ENCODE assay signal across 10 cellular contexts in the genomic region with DNA sequence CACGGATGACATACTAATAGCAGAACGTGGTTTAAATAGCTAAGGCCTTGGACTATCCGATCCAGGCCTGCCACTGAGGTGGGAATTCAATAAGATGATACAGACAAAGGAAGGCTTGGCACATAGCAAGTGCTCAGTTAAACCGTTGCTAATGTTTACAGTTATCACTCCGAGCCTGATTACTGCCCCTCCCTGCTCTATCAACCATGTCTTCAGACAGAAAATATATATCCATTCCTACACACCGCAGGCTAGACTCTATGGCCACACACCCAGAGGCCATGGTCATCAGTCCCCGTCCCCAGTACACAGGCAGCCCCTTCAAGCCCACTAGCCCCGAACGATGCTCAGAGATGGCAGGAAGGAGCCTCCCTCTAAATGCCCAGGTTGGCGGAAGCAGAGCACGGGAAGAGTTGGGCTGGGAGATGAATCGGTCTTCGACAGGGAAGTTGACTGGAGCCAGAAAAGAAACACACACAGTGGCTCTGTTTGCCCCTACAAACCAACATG. TPM values are rescaled to one million over a fixed set of nuclear protein-coding genes. Genes with fewer than 3 reads are reported as not detected.
DNase-seq lines count a peak whose midpoint lies in the region; ATAC-seq and TF ChIP-seq lines count a peak whose summit lies in the region.
"Had no signal": no experiment of that assay in that cellular context is flagged by ENCODE, and none has a peak within 500 bp of the region (broad histone marks: within the 10 kb centered on the region; RNA-seq: fewer than 3 reads in every experiment).

No MANE protein-coding gene starts in this region.

- H3K9ac ChIP-seq in PC-3 (ENCODE audit: low read length): peak overlapping the region; percentile 60
- no peak overlapping the region for H3K9ac ChIP-seq in endodermal cell (ENCODE audit: extremely low read depth, low read length, poor library complexity, severe bottlenecking)

- CTCF ChIA-PET in A673 (lab: Charles Lee) (interaction anchor here (0.6 to 1.2 kb wide), 2 partner anchors 18 to 173 kb away, joined by 3 to 4 read pairs; partner anchors contain the start of gene TOR2A), PC-3 (lab: Charles Lee) (interaction anchor here (0.7 to 1.1 kb wide), 3 partner anchors 17 to 27 kb away, joined by 3 to 8 read pairs (median 3); no protein-coding TSS in a partner anchor)

- H3K4me3 ChIP-seq in A673 (ENCODE audit: low read depth, low read length, poor library complexity, severe bottlenecking): no peak overlapping the region
- H3K4me3 ChIP-seq in PC-3 (ENCODE audit: low read length): peak overlapping the region; percentile 25; the same call in 1 of the 2 replicates
- H3K4me3 ChIP-seq in endodermal cell (ENCODE audit: low read length): no peak overlapping the region
- no peak overlapping the region for H3K4me3 ChIP-seq in ovary

- peaks cover 10% of the 10 kb centered on the region for H3K4me1 Mint-ChIP-seq in endodermal cell

- no peaks in the 10 kb centered on the region for H4K20me1 ChIP-seq in PC-3 (ENCODE audit: low read length)

- BruUV-seq in A673 (replicated peaks; lab: Mats Ljungman, UMichigan) (no TSS peak), PC-3 (replicated peaks; lab: Mats Ljungman, UMichigan) (TSS peak; percentile 66)

- H3K4me2 ChIP-seq in PC-3 (ENCODE audit: low read length): peak overlapping the region; percentile 74

- H3K4me3 Mint-ChIP-seq in endodermal cell: no peak overlapping the region
- H3K4me3 Mint-ChIP-seq: CD8-positive, alpha-beta T cell had no signal

- intact Hi-C loops in A673 (cut with micrococcal nuclease; ENCODE audit: unreplicated experiment) (no loop called here), PC-3 (cut with micrococcal nuclease) (loop anchor here (2.0 kb wide), 1 partner anchor 16 kb away; no protein-coding TSS in a partner anchor), ovary (cut with DNase I) (no loop called here)

- H3K27me3 ChIP-seq in A673 (replicated peaks; ENCODE audit: insufficient read depth, low read depth, low read length, poor library complexity): no peaks in the 10 kb centered on the region
- no peaks in the 10 kb centered on the region for H3K27me3 ChIP-seq in PC-3 (ENCODE audit: low read length)
- H3K27me3 ChIP-seq in endodermal cell (ENCODE audit: control insufficient read depth, insufficient read depth, low read length, poor library complexity, severe bottlenecking): no peaks in the 10 kb centered on the region
- no peaks in the 10 kb centered on the region for H3K27me3 ChIP-seq in ovary

- H3K36me3 ChIP-seq in A673 (ENCODE audit: insufficient read depth, low read length, poor library complexity, severe bottlenecking) (no peaks in the 10 kb centered on the region), PC-3 (ENCODE audit: low read depth, low read length) (peaks cover 21% of the 10 kb centered on the region), endodermal cell (ENCODE audit: control insufficient read depth, insufficient read depth, low read length) (no peaks in the 10 kb centered on the region), ovary (no peaks in the 10 kb centered on the region)

- POLR2A ChIA-PET in A673 (lab: Charles Lee; ENCODE audit: low non-redundant PET) (no interaction called here), PC-3 (lab: Charles Lee; ENCODE audit: unreplicated experiment) (no interaction called here)

- no peak for ATAC-seq in PC-3
- ATAC-seq: CD8-positive, alpha-beta T cell had no signal

- TF ChIP-seq POLR2A in ovary (IDR thresholded peaks at IDR 0.05): no peak

- H3K9me3 ChIP-seq in A673 (ENCODE audit: low read depth, low read length, poor library complexity, severe bottlenecking) (no peaks in the 10 kb centered on the region), PC-3 (ENCODE audit: low read length) (no peaks in the 10 kb centered on the region), endodermal cell (ENCODE audit: control insufficient read depth, low read length) (no peaks in the 10 kb centered on the region), ovary (no peaks in the 10 kb centered on the region)

- H3K36me3 Mint-ChIP-seq in endodermal cell (ENCODE audit: low read depth): peaks cover 15% of the 10 kb centered on the region

- no peak for DNase-seq in A673 (ENCODE audit: low spot score)
- no peak for DNase-seq in PC-3
- DNase-seq in endodermal cell: no peak
- no peak for DNase-seq in ovary
- no peak for DNase-seq in H4 (ENCODE audit: low spot score)
- no peak for DNase-seq in activated CD8-positive, alpha-beta memory T cell treated with anti-CD3 and anti-CD28 coated beads, Interleukin-2, amount 50 U/mL, for 48 hours
- no peak for DNase-seq in DMS79 treated with DMSO at 0.1 percent for 48 hours (lab: John Stamatoyannopoulos, UW)
- no peak for DNase-seq in NCI-H2171 (lab: John Stamatoyannopoulos, UW)
- DNase-seq: NCI-H2171 treated with DMSO at 0.1 percent for 48 hours had no signal

- H3K4me1 ChIP-seq in A673 (ENCODE audit: insufficient read depth, low read length, poor library complexity, severe bottlenecking): peaks cover 47% of the 10 kb centered on the region
- peaks cover 81% of the 10 kb centered on the region for H3K4me1 ChIP-seq in PC-3 (ENCODE audit: insufficient read depth, low read length)
- peaks cover 16% of the 10 kb centered on the region for H3K4me1 ChIP-seq in endodermal cell (ENCODE audit: control insufficient read depth, insufficient read depth, low read length)
- peaks cover 36% of the 10 kb centered on the region for H3K4me1 ChIP-seq in ovary (ENCODE audit: insufficient read depth)

- peaks cover 92% of the 10 kb centered on the region for H3K79me2 ChIP-seq in PC-3 (ENCODE audit: low read length)

- no peak overlapping the region for H2AFZ ChIP-seq in PC-3 (ENCODE audit: low read length)

- H3K27ac ChIP-seq in A673 (ENCODE audit: low read depth, low read length, poor library complexity, severe bottlenecking) (peak overlapping the region; percentile 41), PC-3 (ENCODE audit: low read length) (peak overlapping the region; percentile 94), endodermal cell (ENCODE audit: low read depth, low read length) (no peak overlapping the region), ovary (peak overlapping the region; percentile 44 to 63)

- 92 to 100% methylated on average over 7 to 13 of the region's 13 CpGs for WGBS in endodermal cell (ENCODE audit: insufficient coverage in 1 of 2, insufficient read length in 1 of 2), 2 experiments
- 62 to 65% (median 63%) methylated on average over 13 of the region's 13 CpGs for WGBS in ovary, 3 donors

- no peaks in the 10 kb centered on the region for H3K27me3 Mint-ChIP-seq in endodermal cell (ENCODE audit: insufficient read depth)

- no peaks in the 10 kb centered on the region for H3K9me3 Mint-ChIP-seq in endodermal cell
- H3K9me3 Mint-ChIP-seq: CD8-positive, alpha-beta T cell had no signal

- H3K9me2 ChIP-seq in PC-3 (replicated peaks; ENCODE audit: low read length): no peaks in the 10 kb centered on the region

- no peak for TF ChIP-seq EP300 in ovary (IDR thresholded peaks at IDR 0.05)

- TF ChIP-seq CTCF in A673 (conservative IDR thresholded peaks at IDR 0.05; ENCODE audit: low read depth, low read length) (no peak), PC-3 (conservative IDR thresholded peaks at IDR 0.05; ENCODE audit: low read depth, low read length) (no peak), endodermal cell (conservative IDR thresholded peaks at IDR 0.05) (no peak), ovary (IDR thresholded peaks at IDR 0.05) (no peak)

- peaks cover 10% of the 10 kb centered on the region for H3F3A ChIP-seq in PC-3 (ENCODE audit: low read length, unreplicated experiment)

- H3K27ac Mint-ChIP-seq in endodermal cell: peak overlapping the region; percentile 52
- H3K27ac Mint-ChIP-seq: CD8-positive, alpha-beta T cell had no signal

RNA-seq across cellular contexts. Expression of gene STXBP1, which starts 49.8 kb away (rescaled TPM):
- total RNA-seq in A673 (2021) (10.9 and 12.6 TPM in 2 replicates), PC-3 (2014; rRNA removed) (9.1 and 12.2 TPM in 2 replicates), endodermal cell (10 to 100 TPM; 27.8 to 46.8 TPM), ovary (100 to 1,000 TPM in 1 of 7 donors, 10 to 100 TPM in 6; 46.8 to 102 (median 75.7) TPM)
- polyA plus RNA-seq in endodermal cell (2013, experiment 1 of 2): 36.9 TPM
- 33.8 TPM for polyA plus RNA-seq in endodermal cell (2013, experiment 2 of 2)
- polyA plus RNA-seq in ovary: 10 to 100 TPM; 18.8 to 84.2 TPM
- 7.2 and 18.8 TPM in 2 replicates for total RNA-seq in H4 (2014; rRNA removed; shearing (Covaris generic))
